Comparison of ENCODE assay signal across 19 cellular contexts in genomic region chr11:10205928-10206327, GRCh38.
DNase-seq lines count a peak whose midpoint lies in the region; FAIRE-seq and TF ChIP-seq lines count a peak whose summit lies in the region.
"Had no signal": no experiment of that assay in that cellular context is flagged by ENCODE, and none has a peak within 500 bp of the region (broad histone marks: within the 10 kb centered on the region; RNA-seq: fewer than 3 reads in every experiment).

No MANE protein-coding gene starts in this region.

- TF ChIP-seq CTCF in fibroblast of mammary gland (conservative IDR thresholded peaks at IDR 0.05; ENCODE audit: control insufficient read depth, insufficient read depth, low read depth, low read length) (no peak), neural crest cell (conservative IDR thresholded peaks at IDR 0.05) (no peak)

- peaks cover 13% of the 10 kb centered on the region for H3K9me3 Mint-ChIP-seq in neural crest cell
- H3K9me3 Mint-ChIP-seq: central memory CD8-positive, alpha-beta T cell had no signal

- H3K36me3 ChIP-seq in HUES48 (ENCODE audit: control insufficient read depth, insufficient read depth, low read length) = no peaks in the 10 kb centered on the region
- no peaks in the 10 kb centered on the region for H3K36me3 ChIP-seq in small intestine (ENCODE audit: control insufficient read depth in 2 of 2, insufficient read depth in 2 of 2, low read length in 2 of 2)
- H3K36me3 ChIP-seq: esophagus muscularis mucosa, upper lobe of left lung had no signal

- no peak for FAIRE-seq in small intestine (lab: Jason Lieb, UNC)

- DNase-seq in NCI-H2227 (lab: John Stamatoyannopoulos, UW; ENCODE audit: unreplicated experiment) (peak; percentile 60), fibroblast of mammary gland (ENCODE audit: low read depth) (peak; percentile 15), neural crest cell (ENCODE audit: low read depth, low spot score) (no peak), mesenteric fat pad (ENCODE audit: low spot score) (no peak), small intestine (no peak)
- DNase-seq in stimulated activated CD4-positive, alpha-beta T cell treated with anti-CD3 and anti-CD28 coated beads, Interleukin-15, amount 100 ng/mL, for 24 hours = no peak
- DNase-seq: activated naive CD4-positive, alpha-beta T cell; naive thymus-derived CD8-positive, alpha-beta T cell; NCI-H2029 treated with DMSO at 0.1 percent for 48 hours; NCI-H510A treated with DMSO at 0.1 percent for 48 hours; SHP77; stimulated activated CD4-positive, alpha-beta T cell treated with anti-CD3 and anti-CD28 coated beads, Interleukin-4, amount 100 ng/mL, for 24 hours; upper lobe of left lung had no signal

- no peaks in the 10 kb centered on the region for H3K27me3 ChIP-seq in HUES48 (ENCODE audit: control insufficient read depth, insufficient read depth, low read length)
- no peaks in the 10 kb centered on the region for H3K27me3 ChIP-seq in small intestine (ENCODE audit: control insufficient read depth in 2 of 2, insufficient read depth in 2 of 2, low read length in 2 of 2)
- H3K27me3 ChIP-seq: esophagus muscularis mucosa, upper lobe of left lung had no signal

- 78 to 93% (median 92%) methylated on average over 1 of the region's 1 CpG for WGBS in small intestine, 3 donors

- H3K9ac ChIP-seq in HUES48 (ENCODE audit: low read depth, low read length) = no peak overlapping the region
- H3K9ac ChIP-seq: parathyroid adenoma had no signal

- H3K4me3 ChIP-seq in HUES48 (ENCODE audit: low read depth, low read length) (0 out of 2 replicates have a peak overlapping the region, but pooled peaks have one; percentile 19), fibroblast of mammary gland (ENCODE audit: control insufficient read depth, low read depth, low read length) (no peak overlapping the region), small intestine (ENCODE audit: low read depth in 1 of 2, low read length in 2 of 2) (no peak overlapping the region)
- H3K4me3 ChIP-seq: esophagus muscularis mucosa, smooth muscle cell, upper lobe of left lung had no signal

- H3K27me3 Mint-ChIP-seq in neural crest cell (ENCODE audit: low read depth) = no peaks in the 10 kb centered on the region
- H3K27me3 Mint-ChIP-seq: central memory CD8-positive, alpha-beta T cell; naive thymus-derived CD8-positive, alpha-beta T cell had no signal

- H3K27ac ChIP-seq in HUES48 (ENCODE audit: low read depth, low read length) = peak overlapping the region; percentile 31
- H3K27ac ChIP-seq in small intestine (ENCODE audit: low read depth in 1 of 2, low read length in 1 of 2) = no peak overlapping the region
- H3K27ac ChIP-seq: esophagus muscularis mucosa, HL-60, parathyroid adenoma, upper lobe of left lung had no signal

- H3K27ac Mint-ChIP-seq in neural crest cell (ENCODE audit: unreplicated experiment) = peak overlapping the region; percentile 65
- H3K27ac Mint-ChIP-seq: naive thymus-derived CD8-positive, alpha-beta T cell had no signal

- H3K4me3 Mint-ChIP-seq in neural crest cell = no peak overlapping the region
- H3K4me3 Mint-ChIP-seq: central memory CD8-positive, alpha-beta T cell; naive thymus-derived CD8-positive, alpha-beta T cell had no signal

- peaks cover 9% of the 10 kb centered on the region for H3K4me1 Mint-ChIP-seq in neural crest cell
- H3K4me1 Mint-ChIP-seq: central memory CD8-positive, alpha-beta T cell had no signal

- H3K9me3 ChIP-seq in HUES48 (ENCODE audit: control insufficient read depth, insufficient read depth, low read length) (peaks cover 10% of the 10 kb centered on the region), small intestine (ENCODE audit: control insufficient read depth, low read depth) (no peaks in the 10 kb centered on the region)

- peaks cover 17% of the 10 kb centered on the region for H3K36me3 Mint-ChIP-seq in neural crest cell (ENCODE audit: low read depth)

- H3K4me1 ChIP-seq in HUES48 (ENCODE audit: control insufficient read depth, insufficient read depth, low read length) = peaks cover 38% of the 10 kb centered on the region
- H3K4me1 ChIP-seq in small intestine (ENCODE audit: control insufficient read depth in 2 of 2, insufficient read depth in 1 of 2, low read depth in 1 of 2, low read length in 1 of 2) = no peaks in the 10 kb centered on the region
- H3K4me1 ChIP-seq: parathyroid adenoma, upper lobe of left lung had no signal

Comparison
In these comparisons a context has a peak if more than half of its experiments do, and no peak if none do; other contexts are left out.
1. DNase-seq: peak in NCI-H2227 (single experiment) and fibroblast of mammary gland (single experiment); none in neural crest cell (single experiment), mesenteric fat pad (single experiment), small intestine (single experiment) and stimulated activated CD4-positive, alpha-beta T cell treated with anti-CD3 and anti-CD28 coated beads, Interleukin-15, amount 100 ng/mL, for 24 hours (single experiment).